1 cellular context compared by ENCODE assay signal in the genomic region with DNA sequence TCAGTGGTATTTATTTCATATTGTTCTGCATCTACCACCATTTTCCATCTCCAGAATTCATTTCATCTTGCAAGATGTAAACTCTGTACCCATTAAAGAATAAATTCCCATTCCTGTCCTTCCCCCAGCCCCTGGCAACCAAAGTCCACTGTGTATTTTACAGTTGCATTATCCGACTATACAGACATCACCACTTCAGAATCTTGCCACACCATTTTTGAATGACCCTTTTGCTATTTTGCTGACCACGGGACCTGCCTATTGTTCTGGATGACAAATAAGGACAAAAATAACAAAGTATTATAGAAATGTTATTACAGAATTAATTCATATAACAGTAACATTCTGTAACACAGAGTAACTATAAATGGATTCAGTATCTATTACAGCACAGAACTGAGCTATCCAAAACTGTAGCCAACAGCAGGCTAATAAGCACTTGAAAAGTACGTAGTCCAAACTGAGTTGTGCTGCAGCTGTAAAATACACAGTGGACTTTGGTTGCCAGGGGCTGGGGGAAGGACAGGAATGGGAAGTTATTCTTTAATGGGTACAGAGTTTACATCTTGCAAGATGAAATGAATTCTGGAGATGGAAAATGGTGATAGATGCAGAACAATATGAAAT.
TF ChIP-seq lines count a peak whose summit lies in the region.

No MANE protein-coding gene starts in this region.

TF ChIP-seq in HepG2, 621 proteins besides CTCF, POLR2A, EP300 and RAD21 (continued from another document and continues in another):
- TF ChIP-seq, protein P1, sequence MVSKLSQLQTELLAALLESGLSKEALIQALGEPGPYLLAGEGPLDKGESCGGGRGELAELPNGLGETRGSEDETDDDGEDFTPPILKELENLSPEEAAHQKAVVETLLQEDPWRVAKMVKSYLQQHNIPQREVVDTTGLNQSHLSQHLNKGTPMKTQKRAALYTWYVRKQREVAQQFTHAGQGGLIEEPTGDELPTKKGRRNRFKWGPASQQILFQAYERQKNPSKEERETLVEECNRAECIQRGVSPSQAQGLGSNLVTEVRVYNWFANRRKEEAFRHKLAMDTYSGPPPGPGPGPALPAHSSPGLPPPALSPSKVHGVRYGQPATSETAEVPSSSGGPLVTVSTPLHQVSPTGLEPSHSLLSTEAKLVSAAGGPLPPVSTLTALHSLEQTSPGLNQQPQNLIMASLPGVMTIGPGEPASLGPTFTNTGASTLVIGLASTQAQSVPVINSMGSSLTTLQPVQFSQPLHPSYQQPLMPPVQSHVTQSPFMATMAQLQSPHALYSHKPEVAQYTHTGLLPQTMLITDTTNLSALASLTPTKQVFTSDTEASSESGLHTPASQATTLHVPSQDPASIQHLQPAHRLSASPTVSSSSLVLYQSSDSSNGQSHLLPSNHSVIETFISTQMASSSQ (IDR thresholded peaks at IDR 0.05; ENCODE audit: low read depth) = no peak
- TF ChIP-seq, protein P1 (CRISPR knock-in tag; IDR thresholded peaks at IDR 0.05; ENCODE audit: borderline replicate concordance) = no peak
- TF ChIP-seq RXRB (CRISPR knock-in tag; IDR thresholded peaks at IDR 0.05; ENCODE audit: borderline replicate concordance) (no peak), NR2F6 (IDR thresholded peaks at IDR 0.05) (no peak), NR2F6 (CRISPR knock-in tag; IDR thresholded peaks at IDR 0.05) (no peak), ZNF768 (CRISPR knock-in tag; IDR thresholded peaks at IDR 0.05) (no peak), MIXL1 (CRISPR knock-in tag; IDR thresholded peaks at IDR 0.05) (peak; percentile 64; the same call in 1 of the 2 replicates), CREB1 (IDR thresholded peaks at IDR 0.05) (no peak), CREB1 (CRISPR knock-in tag; IDR thresholded peaks at IDR 0.05) (no peak), CEBPG (CRISPR knock-in tag; IDR thresholded peaks at IDR 0.05) (peak; percentile 48; the same call in 1 of the 2 replicates), HDAC6 (IDR thresholded peaks at IDR 0.05; ENCODE audit: low read depth, low read length) (no peak), ZKSCAN5 (CRISPR knock-in tag; IDR thresholded peaks at IDR 0.05) (no peak), MAFG (CRISPR knock-in tag; IDR thresholded peaks at IDR 0.05) (no peak), ZNF879 (CRISPR knock-in tag; IDR thresholded peaks at IDR 0.05) (no peak), ZNF563 (CRISPR knock-in tag; IDR thresholded peaks at IDR 0.05) (no peak), ZMYM2 (CRISPR knock-in tag; IDR thresholded peaks at IDR 0.05) (no peak), CHD4 (IDR thresholded peaks at IDR 0.05; ENCODE audit: borderline replicate concordance, low read length) (0 out of 2 replicates have a peak, but pooled peaks have one; percentile 37), JUND (CRISPR knock-in tag; IDR thresholded peaks at IDR 0.05) (no peak), ZNF10 (CRISPR knock-in tag; IDR thresholded peaks at IDR 0.05; ENCODE audit: borderline replicate concordance, low read depth) (no peak), ERF (CRISPR knock-in tag; IDR thresholded peaks at IDR 0.05) (no peak), ZNF329 (CRISPR knock-in tag; IDR thresholded peaks at IDR 0.05; ENCODE audit: low read depth) (no peak), MTF2 (CRISPR knock-in tag; IDR thresholded peaks at IDR 0.05; ENCODE audit: borderline replicate concordance) (no peak), ZNF543 (CRISPR knock-in tag; IDR thresholded peaks at IDR 0.05) (no peak)
- TF ChIP-seq, protein P2, sequence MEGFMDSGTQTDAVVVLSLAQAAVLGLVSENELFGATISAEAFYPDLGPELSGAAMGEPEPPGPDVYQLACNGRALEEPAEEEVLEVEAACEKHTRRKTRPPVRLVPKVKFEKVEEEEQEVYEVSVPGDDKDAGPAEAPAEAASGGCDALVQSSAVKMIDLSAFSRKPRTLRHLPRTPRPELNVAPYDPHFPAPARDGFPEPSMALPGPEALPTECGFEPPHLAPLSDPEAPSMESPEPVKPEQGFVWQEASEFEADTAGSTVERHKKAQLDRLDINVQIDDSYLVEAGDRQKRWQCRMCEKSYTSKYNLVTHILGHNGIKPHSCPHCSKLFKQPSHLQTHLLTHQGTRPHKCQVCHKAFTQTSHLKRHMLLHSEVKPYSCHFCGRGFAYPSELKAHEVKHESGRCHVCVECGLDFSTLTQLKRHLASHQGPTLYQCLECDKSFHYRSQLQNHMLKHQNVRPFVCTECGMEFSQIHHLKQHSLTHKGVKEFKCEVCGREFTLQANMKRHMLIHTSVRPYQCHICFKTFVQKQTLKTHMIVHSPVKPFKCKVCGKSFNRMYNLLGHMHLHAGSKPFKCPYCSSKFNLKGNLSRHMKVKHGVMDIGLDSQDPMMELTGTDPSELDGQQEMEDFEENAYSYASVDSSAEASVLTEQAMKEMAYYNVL (CRISPR knock-in tag; IDR thresholded peaks at IDR 0.05; ENCODE audit: borderline replicate concordance) = no peak
- TF ChIP-seq, protein P3, sequence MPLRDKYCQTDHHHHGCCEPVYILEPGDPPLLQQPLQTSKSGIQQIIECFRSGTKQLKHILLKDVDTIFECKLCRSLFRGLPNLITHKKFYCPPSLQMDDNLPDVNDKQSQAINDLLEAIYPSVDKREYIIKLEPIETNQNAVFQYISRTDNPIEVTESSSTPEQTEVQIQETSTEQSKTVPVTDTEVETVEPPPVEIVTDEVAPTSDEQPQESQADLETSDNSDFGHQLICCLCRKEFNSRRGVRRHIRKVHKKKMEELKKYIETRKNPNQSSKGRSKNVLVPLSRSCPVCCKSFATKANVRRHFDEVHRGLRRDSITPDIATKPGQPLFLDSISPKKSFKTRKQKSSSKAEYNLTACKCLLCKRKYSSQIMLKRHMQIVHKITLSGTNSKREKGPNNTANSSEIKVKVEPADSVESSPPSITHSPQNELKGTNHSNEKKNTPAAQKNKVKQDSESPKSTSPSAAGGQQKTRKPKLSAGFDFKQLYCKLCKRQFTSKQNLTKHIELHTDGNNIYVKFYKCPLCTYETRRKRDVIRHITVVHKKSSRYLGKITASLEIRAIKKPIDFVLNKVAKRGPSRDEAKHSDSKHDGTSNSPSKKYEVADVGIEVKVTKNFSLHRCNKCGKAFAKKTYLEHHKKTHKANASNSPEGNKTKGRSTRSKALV (CRISPR knock-in tag; IDR thresholded peaks at IDR 0.05) = no peak
- TF ChIP-seq, protein P4, sequence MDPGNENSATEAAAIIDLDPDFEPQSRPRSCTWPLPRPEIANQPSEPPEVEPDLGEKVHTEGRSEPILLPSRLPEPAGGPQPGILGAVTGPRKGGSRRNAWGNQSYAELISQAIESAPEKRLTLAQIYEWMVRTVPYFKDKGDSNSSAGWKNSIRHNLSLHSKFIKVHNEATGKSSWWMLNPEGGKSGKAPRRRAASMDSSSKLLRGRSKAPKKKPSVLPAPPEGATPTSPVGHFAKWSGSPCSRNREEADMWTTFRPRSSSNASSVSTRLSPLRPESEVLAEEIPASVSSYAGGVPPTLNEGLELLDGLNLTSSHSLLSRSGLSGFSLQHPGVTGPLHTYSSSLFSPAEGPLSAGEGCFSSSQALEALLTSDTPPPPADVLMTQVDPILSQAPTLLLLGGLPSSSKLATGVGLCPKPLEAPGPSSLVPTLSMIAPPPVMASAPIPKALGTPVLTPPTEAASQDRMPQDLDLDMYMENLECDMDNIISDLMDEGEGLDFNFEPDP (CRISPR knock-in tag; conservative IDR thresholded peaks at IDR 0.05) = no peak
- TF ChIP-seq, protein P5, sequence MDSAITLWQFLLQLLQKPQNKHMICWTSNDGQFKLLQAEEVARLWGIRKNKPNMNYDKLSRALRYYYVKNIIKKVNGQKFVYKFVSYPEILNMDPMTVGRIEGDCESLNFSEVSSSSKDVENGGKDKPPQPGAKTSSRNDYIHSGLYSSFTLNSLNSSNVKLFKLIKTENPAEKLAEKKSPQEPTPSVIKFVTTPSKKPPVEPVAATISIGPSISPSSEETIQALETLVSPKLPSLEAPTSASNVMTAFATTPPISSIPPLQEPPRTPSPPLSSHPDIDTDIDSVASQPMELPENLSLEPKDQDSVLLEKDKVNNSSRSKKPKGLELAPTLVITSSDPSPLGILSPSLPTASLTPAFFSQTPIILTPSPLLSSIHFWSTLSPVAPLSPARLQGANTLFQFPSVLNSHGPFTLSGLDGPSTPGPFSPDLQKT (CRISPR knock-in tag; IDR thresholded peaks at IDR 0.05; ENCODE audit: borderline replicate concordance) = no peak
- TF ChIP-seq, protein P6, sequence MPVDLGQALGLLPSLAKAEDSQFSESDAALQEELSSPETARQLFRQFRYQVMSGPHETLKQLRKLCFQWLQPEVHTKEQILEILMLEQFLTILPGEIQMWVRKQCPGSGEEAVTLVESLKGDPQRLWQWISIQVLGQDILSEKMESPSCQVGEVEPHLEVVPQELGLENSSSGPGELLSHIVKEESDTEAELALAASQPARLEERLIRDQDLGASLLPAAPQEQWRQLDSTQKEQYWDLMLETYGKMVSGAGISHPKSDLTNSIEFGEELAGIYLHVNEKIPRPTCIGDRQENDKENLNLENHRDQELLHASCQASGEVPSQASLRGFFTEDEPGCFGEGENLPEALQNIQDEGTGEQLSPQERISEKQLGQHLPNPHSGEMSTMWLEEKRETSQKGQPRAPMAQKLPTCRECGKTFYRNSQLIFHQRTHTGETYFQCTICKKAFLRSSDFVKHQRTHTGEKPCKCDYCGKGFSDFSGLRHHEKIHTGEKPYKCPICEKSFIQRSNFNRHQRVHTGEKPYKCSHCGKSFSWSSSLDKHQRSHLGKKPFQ (CRISPR knock-in tag; IDR thresholded peaks at IDR 0.05; ENCODE audit: insufficient replicate concordance) = no peak
- TF ChIP-seq, protein P7, sequence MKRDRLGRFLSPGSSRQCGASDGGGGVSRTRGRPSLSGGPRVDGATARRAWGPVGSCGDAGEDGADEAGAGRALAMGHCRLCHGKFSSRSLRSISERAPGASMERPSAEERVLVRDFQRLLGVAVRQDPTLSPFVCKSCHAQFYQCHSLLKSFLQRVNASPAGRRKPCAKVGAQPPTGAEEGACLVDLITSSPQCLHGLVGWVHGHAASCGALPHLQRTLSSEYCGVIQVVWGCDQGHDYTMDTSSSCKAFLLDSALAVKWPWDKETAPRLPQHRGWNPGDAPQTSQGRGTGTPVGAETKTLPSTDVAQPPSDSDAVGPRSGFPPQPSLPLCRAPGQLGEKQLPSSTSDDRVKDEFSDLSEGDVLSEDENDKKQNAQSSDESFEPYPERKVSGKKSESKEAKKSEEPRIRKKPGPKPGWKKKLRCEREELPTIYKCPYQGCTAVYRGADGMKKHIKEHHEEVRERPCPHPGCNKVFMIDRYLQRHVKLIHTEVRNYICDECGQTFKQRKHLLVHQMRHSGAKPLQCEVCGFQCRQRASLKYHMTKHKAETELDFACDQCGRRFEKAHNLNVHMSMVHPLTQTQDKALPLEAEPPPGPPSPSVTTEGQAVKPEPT (CRISPR knock-in tag; IDR thresholded peaks at IDR 0.05; ENCODE audit: low read depth) = no peak
- TF ChIP-seq, protein P8, sequence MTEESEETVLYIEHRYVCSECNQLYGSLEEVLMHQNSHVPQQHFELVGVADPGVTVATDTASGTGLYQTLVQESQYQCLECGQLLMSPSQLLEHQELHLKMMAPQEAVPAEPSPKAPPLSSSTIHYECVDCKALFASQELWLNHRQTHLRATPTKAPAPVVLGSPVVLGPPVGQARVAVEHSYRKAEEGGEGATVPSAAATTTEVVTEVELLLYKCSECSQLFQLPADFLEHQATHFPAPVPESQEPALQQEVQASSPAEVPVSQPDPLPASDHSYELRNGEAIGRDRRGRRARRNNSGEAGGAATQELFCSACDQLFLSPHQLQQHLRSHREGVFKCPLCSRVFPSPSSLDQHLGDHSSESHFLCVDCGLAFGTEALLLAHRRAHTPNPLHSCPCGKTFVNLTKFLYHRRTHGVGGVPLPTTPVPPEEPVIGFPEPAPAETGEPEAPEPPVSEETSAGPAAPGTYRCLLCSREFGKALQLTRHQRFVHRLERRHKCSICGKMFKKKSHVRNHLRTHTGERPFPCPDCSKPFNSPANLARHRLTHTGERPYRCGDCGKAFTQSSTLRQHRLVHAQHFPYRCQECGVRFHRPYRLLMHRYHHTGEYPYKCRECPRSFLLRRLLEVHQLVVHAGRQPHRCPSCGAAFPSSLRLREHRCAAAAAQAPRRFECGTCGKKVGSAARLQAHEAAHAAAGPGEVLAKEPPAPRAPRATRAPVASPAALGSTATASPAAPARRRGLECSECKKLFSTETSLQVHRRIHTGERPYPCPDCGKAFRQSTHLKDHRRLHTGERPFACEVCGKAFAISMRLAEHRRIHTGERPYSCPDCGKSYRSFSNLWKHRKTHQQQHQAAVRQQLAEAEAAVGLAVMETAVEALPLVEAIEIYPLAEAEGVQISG (CRISPR knock-in tag; IDR thresholded peaks at IDR 0.05) = no peak
- TF ChIP-seq, protein P9, sequence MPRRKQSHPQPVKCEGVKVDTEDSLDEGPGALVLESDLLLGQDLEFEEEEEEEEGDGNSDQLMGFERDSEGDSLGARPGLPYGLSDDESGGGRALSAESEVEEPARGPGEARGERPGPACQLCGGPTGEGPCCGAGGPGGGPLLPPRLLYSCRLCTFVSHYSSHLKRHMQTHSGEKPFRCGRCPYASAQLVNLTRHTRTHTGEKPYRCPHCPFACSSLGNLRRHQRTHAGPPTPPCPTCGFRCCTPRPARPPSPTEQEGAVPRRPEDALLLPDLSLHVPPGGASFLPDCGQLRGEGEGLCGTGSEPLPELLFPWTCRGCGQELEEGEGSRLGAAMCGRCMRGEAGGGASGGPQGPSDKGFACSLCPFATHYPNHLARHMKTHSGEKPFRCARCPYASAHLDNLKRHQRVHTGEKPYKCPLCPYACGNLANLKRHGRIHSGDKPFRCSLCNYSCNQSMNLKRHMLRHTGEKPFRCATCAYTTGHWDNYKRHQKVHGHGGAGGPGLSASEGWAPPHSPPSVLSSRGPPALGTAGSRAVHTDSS (CRISPR knock-in tag; conservative IDR thresholded peaks at IDR 0.05) = no peak
- TF ChIP-seq, protein P10, sequence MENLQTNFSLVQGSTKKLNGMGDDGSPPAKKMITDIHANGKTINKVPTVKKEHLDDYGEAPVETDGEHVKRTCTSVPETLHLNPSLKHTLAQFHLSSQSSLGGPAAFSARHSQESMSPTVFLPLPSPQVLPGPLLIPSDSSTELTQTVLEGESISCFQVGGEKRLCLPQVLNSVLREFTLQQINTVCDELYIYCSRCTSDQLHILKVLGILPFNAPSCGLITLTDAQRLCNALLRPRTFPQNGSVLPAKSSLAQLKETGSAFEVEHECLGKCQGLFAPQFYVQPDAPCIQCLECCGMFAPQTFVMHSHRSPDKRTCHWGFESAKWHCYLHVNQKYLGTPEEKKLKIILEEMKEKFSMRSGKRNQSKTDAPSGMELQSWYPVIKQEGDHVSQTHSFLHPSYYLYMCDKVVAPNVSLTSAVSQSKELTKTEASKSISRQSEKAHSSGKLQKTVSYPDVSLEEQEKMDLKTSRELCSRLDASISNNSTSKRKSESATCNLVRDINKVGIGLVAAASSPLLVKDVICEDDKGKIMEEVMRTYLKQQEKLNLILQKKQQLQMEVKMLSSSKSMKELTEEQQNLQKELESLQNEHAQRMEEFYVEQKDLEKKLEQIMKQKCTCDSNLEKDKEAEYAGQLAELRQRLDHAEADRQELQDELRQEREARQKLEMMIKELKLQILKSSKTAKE (CRISPR knock-in tag; IDR thresholded peaks at IDR 0.05; ENCODE audit: borderline replicate concordance) = no peak
